1 cellular context compared by ENCODE assay signal in the genomic region with DNA sequence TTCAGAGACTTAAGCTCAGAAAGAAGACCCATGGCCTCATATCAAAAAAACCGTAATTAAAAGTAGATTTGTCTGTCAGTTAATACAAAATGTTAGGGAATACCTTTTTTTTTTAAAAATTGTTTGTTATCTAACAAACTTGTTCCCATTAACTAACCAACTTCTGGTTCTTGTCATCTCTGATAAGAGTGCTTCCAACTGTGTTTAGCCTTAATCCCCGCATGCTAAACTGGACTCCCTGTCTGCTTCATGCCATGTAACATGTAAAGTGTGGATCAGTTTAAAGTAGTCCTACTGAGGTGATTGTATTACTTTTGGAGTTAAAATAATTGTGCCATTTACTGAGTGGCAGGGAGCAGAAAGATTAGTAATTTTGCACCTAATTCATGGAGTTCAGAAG.
TF ChIP-seq lines count a peak whose summit lies in the region.

No MANE protein-coding gene starts in this region.

TF ChIP-seq in GM23338, 12 proteins besides CTCF, POLR2A, EP300 and RAD21 (continued from another document):
- TF ChIP-seq, protein P1, sequence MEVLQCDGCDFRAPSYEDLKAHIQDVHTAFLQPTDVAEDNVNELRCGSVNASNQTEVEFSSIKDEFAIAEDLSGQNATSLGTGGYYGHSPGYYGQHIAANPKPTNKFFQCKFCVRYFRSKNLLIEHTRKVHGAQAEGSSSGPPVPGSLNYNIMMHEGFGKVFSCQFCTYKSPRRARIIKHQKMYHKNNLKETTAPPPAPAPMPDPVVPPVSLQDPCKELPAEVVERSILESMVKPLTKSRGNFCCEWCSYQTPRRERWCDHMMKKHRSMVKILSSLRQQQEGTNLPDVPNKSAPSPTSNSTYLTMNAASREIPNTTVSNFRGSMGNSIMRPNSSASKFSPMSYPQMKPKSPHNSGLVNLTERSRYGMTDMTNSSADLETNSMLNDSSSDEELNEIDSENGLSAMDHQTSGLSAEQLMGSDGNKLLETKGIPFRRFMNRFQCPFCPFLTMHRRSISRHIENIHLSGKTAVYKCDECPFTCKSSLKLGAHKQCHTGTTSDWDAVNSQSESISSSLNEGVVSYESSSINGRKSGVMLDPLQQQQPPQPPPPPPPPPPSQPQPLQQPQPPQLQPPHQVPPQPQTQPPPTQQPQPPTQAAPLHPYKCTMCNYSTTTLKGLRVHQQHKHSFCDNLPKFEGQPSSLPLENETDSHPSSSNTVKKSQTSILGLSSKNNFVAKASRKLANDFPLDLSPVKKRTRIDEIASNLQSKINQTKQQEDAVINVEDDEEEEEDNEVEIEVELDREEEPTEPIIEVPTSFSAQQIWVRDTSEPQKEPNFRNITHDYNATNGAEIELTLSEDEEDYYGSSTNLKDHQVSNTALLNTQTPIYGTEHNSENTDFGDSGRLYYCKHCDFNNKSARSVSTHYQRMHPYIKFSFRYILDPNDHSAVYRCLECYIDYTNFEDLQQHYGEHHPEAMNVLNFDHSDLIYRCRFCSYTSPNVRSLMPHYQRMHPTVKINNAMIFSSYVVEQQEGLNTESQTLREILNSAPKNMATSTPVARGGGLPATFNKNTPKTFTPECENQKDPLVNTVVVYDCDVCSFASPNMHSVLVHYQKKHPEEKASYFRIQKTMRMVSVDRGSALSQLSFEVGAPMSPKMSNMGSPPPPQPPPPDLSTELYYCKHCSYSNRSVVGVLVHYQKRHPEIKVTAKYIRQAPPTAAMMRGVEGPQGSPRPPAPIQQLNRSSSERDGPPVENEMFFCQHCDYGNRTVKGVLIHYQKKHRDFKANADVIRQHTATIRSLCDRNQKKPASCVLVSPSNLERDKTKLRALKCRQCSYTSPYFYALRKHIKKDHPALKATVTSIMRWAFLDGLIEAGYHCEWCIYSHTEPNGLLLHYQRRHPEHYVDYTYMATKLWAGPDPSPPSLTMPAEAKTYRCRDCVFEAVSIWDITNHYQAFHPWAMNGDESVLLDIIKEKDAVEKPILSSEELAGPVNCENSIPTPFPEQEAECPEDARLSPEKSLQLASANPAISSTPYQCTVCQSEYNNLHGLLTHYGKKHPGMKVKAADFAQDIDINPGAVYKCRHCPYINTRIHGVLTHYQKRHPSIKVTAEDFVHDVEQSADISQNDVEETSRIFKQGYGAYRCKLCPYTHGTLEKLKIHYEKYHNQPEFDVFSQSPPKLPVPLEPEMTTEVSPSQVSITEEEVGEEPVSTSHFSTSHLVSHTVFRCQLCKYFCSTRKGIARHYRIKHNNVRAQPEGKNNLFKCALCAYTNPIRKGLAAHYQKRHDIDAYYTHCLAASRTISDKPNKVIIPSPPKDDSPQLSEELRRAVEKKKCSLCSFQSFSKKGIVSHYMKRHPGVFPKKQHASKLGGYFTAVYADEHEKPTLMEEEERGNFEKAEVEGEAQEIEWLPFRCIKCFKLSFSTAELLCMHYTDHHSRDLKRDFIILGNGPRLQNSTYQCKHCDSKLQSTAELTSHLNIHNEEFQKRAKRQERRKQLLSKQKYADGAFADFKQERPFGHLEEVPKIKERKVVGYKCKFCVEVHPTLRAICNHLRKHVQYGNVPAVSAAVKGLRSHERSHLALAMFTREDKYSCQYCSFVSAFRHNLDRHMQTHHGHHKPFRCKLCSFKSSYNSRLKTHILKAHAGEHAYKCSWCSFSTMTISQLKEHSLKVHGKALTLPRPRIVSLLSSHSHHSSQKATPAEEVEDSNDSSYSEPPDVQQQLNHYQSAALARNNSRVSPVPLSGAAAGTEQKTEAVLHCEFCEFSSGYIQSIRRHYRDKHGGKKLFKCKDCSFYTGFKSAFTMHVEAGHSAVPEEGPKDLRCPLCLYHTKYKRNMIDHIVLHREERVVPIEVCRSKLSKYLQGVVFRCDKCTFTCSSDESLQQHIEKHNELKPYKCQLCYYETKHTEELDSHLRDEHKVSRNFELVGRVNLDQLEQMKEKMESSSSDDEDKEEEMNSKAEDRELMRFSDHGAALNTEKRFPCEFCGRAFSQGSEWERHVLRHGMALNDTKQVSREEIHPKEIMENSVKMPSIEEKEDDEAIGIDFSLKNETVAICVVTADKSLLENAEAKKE (CRISPR knock-in tag; IDR thresholded peaks at IDR 0.05), result no peak
- TF ChIP-seq EZH2phosphoT487 (IDR thresholded peaks at IDR 0.05; ENCODE audit: unreplicated experiment) (no peak), ZNF114 (CRISPR knock-in tag; IDR thresholded peaks at IDR 0.05) (no peak), NANOG (IDR thresholded peaks at IDR 0.05; ENCODE audit: borderline replicate concordance) (no peak), CREB1 (CRISPR knock-in tag; IDR thresholded peaks at IDR 0.05; ENCODE audit: low read depth) (no peak), JUNB (IDR thresholded peaks at IDR 0.05; ENCODE audit: unreplicated experiment) (no peak), EZH2 (IDR thresholded peaks at IDR 0.05; ENCODE audit: low read depth, unreplicated experiment) (no peak), POLR2AphosphoS5 (IDR thresholded peaks at IDR 0.05; ENCODE audit: low read depth) (no peak), ZNF331 (CRISPR knock-in tag; IDR thresholded peaks at IDR 0.05; ENCODE audit: low read depth) (no peak)
- TF ChIP-seq, protein P2, sequence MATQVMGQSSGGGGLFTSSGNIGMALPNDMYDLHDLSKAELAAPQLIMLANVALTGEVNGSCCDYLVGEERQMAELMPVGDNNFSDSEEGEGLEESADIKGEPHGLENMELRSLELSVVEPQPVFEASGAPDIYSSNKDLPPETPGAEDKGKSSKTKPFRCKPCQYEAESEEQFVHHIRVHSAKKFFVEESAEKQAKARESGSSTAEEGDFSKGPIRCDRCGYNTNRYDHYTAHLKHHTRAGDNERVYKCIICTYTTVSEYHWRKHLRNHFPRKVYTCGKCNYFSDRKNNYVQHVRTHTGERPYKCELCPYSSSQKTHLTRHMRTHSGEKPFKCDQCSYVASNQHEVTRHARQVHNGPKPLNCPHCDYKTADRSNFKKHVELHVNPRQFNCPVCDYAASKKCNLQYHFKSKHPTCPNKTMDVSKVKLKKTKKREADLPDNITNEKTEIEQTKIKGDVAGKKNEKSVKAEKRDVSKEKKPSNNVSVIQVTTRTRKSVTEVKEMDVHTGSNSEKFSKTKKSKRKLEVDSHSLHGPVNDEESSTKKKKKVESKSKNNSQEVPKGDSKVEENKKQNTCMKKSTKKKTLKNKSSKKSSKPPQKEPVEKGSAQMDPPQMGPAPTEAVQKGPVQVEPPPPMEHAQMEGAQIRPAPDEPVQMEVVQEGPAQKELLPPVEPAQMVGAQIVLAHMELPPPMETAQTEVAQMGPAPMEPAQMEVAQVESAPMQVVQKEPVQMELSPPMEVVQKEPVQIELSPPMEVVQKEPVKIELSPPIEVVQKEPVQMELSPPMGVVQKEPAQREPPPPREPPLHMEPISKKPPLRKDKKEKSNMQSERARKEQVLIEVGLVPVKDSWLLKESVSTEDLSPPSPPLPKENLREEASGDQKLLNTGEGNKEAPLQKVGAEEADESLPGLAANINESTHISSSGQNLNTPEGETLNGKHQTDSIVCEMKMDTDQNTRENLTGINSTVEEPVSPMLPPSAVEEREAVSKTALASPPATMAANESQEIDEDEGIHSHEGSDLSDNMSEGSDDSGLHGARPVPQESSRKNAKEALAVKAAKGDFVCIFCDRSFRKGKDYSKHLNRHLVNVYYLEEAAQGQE (IDR thresholded peaks at IDR 0.05; ENCODE audit: unreplicated experiment), result no peak
- TF ChIP-seq, protein P3, sequence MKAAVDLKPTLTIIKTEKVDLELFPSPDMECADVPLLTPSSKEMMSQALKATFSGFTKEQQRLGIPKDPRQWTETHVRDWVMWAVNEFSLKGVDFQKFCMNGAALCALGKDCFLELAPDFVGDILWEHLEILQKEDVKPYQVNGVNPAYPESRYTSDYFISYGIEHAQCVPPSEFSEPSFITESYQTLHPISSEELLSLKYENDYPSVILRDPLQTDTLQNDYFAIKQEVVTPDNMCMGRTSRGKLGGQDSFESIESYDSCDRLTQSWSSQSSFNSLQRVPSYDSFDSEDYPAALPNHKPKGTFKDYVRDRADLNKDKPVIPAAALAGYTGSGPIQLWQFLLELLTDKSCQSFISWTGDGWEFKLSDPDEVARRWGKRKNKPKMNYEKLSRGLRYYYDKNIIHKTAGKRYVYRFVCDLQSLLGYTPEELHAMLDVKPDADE (IDR thresholded peaks at IDR 0.05), result no peak
